1 cellular context compared by ENCODE assay signal in the genomic region with DNA sequence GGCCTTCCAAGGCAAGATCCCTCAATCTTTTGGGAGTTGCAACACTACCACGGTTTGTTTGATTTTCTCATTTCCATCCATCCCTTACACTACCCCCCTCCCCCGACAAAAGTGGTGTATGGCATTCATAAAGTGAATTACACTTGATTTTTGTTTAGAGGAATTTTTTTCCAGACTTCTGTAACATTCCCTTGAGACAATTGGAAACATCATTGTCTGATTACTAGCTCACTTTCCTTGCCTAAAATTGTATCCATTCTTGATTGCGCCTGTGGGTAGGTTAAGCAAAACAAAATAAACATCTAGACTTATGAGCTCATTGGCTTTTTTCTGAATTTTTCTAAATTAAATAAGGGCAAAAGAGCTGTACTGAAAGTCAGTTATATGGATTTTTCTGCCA.
TF ChIP-seq lines count a peak whose summit lies in the region.

No MANE protein-coding gene starts in this region.

TF ChIP-seq in GM23338, 12 proteins besides CTCF, POLR2A, EP300 and RAD21 (continued from another document):
- TF ChIP-seq, protein P1, sequence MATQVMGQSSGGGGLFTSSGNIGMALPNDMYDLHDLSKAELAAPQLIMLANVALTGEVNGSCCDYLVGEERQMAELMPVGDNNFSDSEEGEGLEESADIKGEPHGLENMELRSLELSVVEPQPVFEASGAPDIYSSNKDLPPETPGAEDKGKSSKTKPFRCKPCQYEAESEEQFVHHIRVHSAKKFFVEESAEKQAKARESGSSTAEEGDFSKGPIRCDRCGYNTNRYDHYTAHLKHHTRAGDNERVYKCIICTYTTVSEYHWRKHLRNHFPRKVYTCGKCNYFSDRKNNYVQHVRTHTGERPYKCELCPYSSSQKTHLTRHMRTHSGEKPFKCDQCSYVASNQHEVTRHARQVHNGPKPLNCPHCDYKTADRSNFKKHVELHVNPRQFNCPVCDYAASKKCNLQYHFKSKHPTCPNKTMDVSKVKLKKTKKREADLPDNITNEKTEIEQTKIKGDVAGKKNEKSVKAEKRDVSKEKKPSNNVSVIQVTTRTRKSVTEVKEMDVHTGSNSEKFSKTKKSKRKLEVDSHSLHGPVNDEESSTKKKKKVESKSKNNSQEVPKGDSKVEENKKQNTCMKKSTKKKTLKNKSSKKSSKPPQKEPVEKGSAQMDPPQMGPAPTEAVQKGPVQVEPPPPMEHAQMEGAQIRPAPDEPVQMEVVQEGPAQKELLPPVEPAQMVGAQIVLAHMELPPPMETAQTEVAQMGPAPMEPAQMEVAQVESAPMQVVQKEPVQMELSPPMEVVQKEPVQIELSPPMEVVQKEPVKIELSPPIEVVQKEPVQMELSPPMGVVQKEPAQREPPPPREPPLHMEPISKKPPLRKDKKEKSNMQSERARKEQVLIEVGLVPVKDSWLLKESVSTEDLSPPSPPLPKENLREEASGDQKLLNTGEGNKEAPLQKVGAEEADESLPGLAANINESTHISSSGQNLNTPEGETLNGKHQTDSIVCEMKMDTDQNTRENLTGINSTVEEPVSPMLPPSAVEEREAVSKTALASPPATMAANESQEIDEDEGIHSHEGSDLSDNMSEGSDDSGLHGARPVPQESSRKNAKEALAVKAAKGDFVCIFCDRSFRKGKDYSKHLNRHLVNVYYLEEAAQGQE (IDR thresholded peaks at IDR 0.05; ENCODE audit: unreplicated experiment) = no peak
- TF ChIP-seq EZH2 (IDR thresholded peaks at IDR 0.05; ENCODE audit: low read depth, unreplicated experiment) = no peak
- no peak for TF ChIP-seq STAT1 (IDR thresholded peaks at IDR 0.05; ENCODE audit: unreplicated experiment)
- no peak for TF ChIP-seq ZNF114 (CRISPR knock-in tag; IDR thresholded peaks at IDR 0.05)
- TF ChIP-seq POLR2AphosphoS5 (IDR thresholded peaks at IDR 0.05; ENCODE audit: low read depth) = no peak
- no peak for TF ChIP-seq CREB1 (CRISPR knock-in tag; IDR thresholded peaks at IDR 0.05; ENCODE audit: low read depth)
- TF ChIP-seq, protein P2, sequence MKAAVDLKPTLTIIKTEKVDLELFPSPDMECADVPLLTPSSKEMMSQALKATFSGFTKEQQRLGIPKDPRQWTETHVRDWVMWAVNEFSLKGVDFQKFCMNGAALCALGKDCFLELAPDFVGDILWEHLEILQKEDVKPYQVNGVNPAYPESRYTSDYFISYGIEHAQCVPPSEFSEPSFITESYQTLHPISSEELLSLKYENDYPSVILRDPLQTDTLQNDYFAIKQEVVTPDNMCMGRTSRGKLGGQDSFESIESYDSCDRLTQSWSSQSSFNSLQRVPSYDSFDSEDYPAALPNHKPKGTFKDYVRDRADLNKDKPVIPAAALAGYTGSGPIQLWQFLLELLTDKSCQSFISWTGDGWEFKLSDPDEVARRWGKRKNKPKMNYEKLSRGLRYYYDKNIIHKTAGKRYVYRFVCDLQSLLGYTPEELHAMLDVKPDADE (IDR thresholded peaks at IDR 0.05) = no peak
- TF ChIP-seq ZNF462 (CRISPR knock-in tag; IDR thresholded peaks at IDR 0.05) = no peak
